20 cellular contexts compared by ENCODE assay signal in genomic region chr3:149628957-149629670, GRCh38. TPM values are rescaled to one million over a fixed set of nuclear protein-coding genes. Genes with fewer than 3 reads are reported as not detected.
DNase-seq lines count a peak whose midpoint lies in the region; ATAC-seq and TF ChIP-seq lines count a peak whose summit lies in the region.
"Had no signal": no experiment of that assay in that cellular context is flagged by ENCODE, and none has a peak within 500 bp of the region (broad histone marks: within the 10 kb centered on the region; RNA-seq: fewer than 3 reads in every experiment).

No MANE protein-coding gene starts in this region.

- no peak overlapping the region for H3K9ac ChIP-seq in adipocyte (ENCODE audit: low read length)

- no peak for ATAC-seq in GM21423 (IDR thresholded peaks at IDR 0.05; ENCODE audit: unreplicated experiment)
- ATAC-seq: activated CD4-positive, alpha-beta T cell treated with anti-CD3 and anti-CD28 coated beads for 36 hours had no signal

- DNase-seq in EH (ENCODE audit: low read depth) (peak; percentile 46), adipocyte (ENCODE audit: low read depth) (peak; percentile 67), fibroblast of the aortic adventitia (ENCODE audit: low read depth) (peak; percentile 46), renal cortical epithelial cell (ENCODE audit: low read depth) (peak; percentile 55), NCI-H69 (lab: John Stamatoyannopoulos, UW) (no peak), NK-92 (lab: John Stamatoyannopoulos, UW; ENCODE audit: unreplicated experiment) (no peak)
- DNase-seq in activated CD4-positive, alpha-beta T cell treated with anti-CD3 and anti-CD28 coated beads, Interleukin-2, amount 50 U/mL, for 4 hours = no peak
- DNase-seq: activated CD4-positive, alpha-beta T cell treated with anti-CD3 and anti-CD28 coated beads for 36 hours; activated CD8-positive, alpha-beta memory T cell treated with anti-CD3 and anti-CD28 coated beads, Interleukin-2, amount 50 U/mL, for 4 hours; activated effector memory CD4-positive, alpha-beta T cell treated with anti-CD3 and anti-CD28 coated beads, Interleukin-2, amount 50 U/mL, for 16 hours; amniotic stem cell; colonic mucosa; HFFc6; MM.1S; NCI-H187 treated with DMSO at 0.1 percent for 48 hours; NCI-H446 treated with DMSO at 0.1 percent for 48 hours; SIG-M5; T1000; uterus had no signal

- H3K9me3 ChIP-seq in adipocyte (ENCODE audit: control insufficient read depth, low read length) = no peaks in the 10 kb centered on the region
- H3K9me3 ChIP-seq: colonic mucosa, uterus had no signal

- H3K36me3 ChIP-seq in adipocyte (ENCODE audit: control insufficient read depth, insufficient read depth, low read length, severe bottlenecking) = no peaks in the 10 kb centered on the region
- H3K36me3 ChIP-seq: colonic mucosa, uterus had no signal

- H3K27me3 ChIP-seq in adipocyte (replicated peaks; ENCODE audit: control insufficient read depth, insufficient read depth, low read length) = no peaks in the 10 kb centered on the region
- H3K27me3 ChIP-seq: uterus had no signal

- H3K4me1 ChIP-seq in adipocyte (ENCODE audit: control insufficient read depth, insufficient read depth, low read length) = peaks cover 25% of the 10 kb centered on the region
- H3K4me1 ChIP-seq: colonic mucosa, uterus had no signal

- H3K4me3 ChIP-seq in adipocyte (ENCODE audit: low read length) = no peak overlapping the region
- no peak overlapping the region for H3K4me3 ChIP-seq in fibroblast of the aortic adventitia (ENCODE audit: low read depth, low read length)
- H3K4me3 ChIP-seq: colonic mucosa, uterus had no signal

- TF ChIP-seq CTCF in fibroblast of the aortic adventitia (IDR thresholded peaks at IDR 0.05; ENCODE audit: insufficient read depth, low read length) = no peak

RNA-seq across cellular contexts. Expression of gene WWTR1, which starts 28.7 kb away (rescaled TPM):
- total RNA-seq in fibroblast of the aortic adventitia (ENCODE audit: low replicate concordance) = 54.7 and 205 TPM in 2 replicates
- total RNA-seq in renal cortical epithelial cell = 187 and 209 TPM in 2 replicates

Comparison
In these comparisons a context has a peak if more than half of its experiments do, and no peak if none do; other contexts are left out.
1. DNase-seq: peak in EH (single experiment), adipocyte (single experiment), fibroblast of the aortic adventitia (single experiment) and renal cortical epithelial cell (single experiment); none in NCI-H69 (single experiment), NK-92 (single experiment) and activated CD4-positive, alpha-beta T cell treated with anti-CD3 and anti-CD28 coated beads, Interleukin-2, amount 50 U/mL, for 4 hours (0 of 2).